ENCODE assay signal across 22 cellular contexts in the genomic region with DNA sequence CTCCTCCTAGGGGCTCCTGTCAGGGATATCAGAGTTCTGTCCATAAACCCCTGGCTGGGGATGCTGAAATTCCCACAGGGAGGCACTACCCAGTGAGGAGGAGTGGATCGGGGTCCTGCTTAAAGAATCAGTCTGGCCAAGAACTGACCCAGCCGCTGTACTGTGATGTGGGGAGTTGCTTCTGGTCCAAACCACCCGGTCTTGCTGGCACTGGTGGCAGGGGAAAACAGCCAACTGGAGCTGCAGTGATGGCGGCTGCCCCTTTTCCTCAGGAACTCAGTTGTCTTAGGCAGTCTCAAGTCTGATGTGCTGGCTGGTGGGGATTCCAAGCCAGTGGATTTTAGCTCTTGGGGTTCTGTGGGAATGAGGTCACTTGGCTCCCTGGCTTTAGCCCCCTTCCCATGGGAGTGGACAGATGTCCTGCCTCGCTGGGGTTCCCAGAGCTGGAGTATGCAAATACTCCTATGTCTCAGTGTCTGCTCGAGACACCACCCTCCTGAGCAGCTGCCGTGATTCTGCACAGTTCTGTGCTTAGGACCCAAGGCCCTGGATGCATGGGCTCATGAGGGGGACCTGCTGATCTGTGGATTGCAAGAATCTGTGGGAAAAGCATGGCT.
"Had no signal": no experiment of that assay in that cellular context is flagged by ENCODE, and none has a peak within 500 bp of the region (broad histone marks: within the 10 kb centered on the region; RNA-seq: fewer than 3 reads in every experiment).

No MANE protein-coding gene starts in this region.

- H3K27ac ChIP-seq: brain microvascular endothelial cell, esophagus squamous epithelium, gastrocnemius medialis, neutrophil, sigmoid colon, thoracic aorta, vagina, WERI-Rb-1 had no signal

- H3K4me1 ChIP-seq: esophagus squamous epithelium, gastrocnemius medialis, sigmoid colon, vagina had no signal

- DNase-seq: activated CD4-positive, alpha-beta T cell treated with anti-CD3 and anti-CD28 coated beads, Interleukin-2, amount 10 ng/mL, durations not matched to agents 7 days and 5 days; activated CD4-positive, CD25-positive, alpha-beta regulatory T cell treated with anti-CD3 and anti-CD28 coated beads, Interleukin-2, amount 50 U/mL, for 72 hours; activated CD8-positive, alpha-beta T cell treated with anti-CD3 and anti-CD28 coated beads for 36 hours; activated gamma-delta T cell treated with Interleukin-2 at 50 U/mL for 16 hours; activated T-cell treated with anti-CD3 and anti-CD28 coated beads, Interleukin-2, amount 50 U/mL, for 1 hour; aorta; brain microvascular endothelial cell; cerebellar nuclear complex; cortex of kidney; endodermal cell; esophagus squamous epithelium; gastrocnemius medialis; sigmoid colon; stimulated activated CD4-positive, alpha-beta T cell treated with anti-CD3 and anti-CD28 coated beads, Interleukin-2, amount 100 ng/mL, for 48 hours; stimulated activated CD8-positive, alpha-beta memory T cell treated with anti-CD3 and anti-CD28 coated beads, Interleukin-4, amount 100 ng/mL, for 48 hours; stimulated activated naive B cell treated with anti-CD40 and anti-IgM and Interleukin-4, amounts not matched to agents 10 μg/mL and 1 μg/mL and 100 μg/mL, for 72 hours; WERI-Rb-1 had no signal

- H3K27me3 ChIP-seq: brain microvascular endothelial cell, esophagus squamous epithelium, gastrocnemius medialis, neutrophil, sigmoid colon, vagina had no signal

- H3K9me3 ChIP-seq: esophagus squamous epithelium, gastrocnemius medialis, neutrophil, sigmoid colon, thoracic aorta, vagina had no signal

- H3K4me3 ChIP-seq: esophagus squamous epithelium, gastrocnemius medialis, sigmoid colon, thoracic aorta, vagina had no signal

- ATAC-seq: activated CD8-positive, alpha-beta T cell treated with anti-CD3 and anti-CD28 coated beads for 36 hours; gastrocnemius medialis; left lobe of liver; natural killer cell treated with Interleukin-12 subunit alpha and Interleukin-12 subunit beta and Interleukin-15 and Interleukin-18, amount 100 ng/mL, for 72 hours; stimulated activated naive B cell treated with anti-CD40 and anti-IgM and Interleukin-4, amounts not matched to agents 10 μg/mL and 1 μg/mL and 100 μg/mL, for 72 hours had no signal

- H3K36me3 ChIP-seq: brain microvascular endothelial cell, esophagus squamous epithelium, gastrocnemius medialis, neutrophil, sigmoid colon, thoracic aorta, vagina, WERI-Rb-1 had no signal
